Comparison of ENCODE assay signal across 10 cellular contexts in the genomic region with DNA sequence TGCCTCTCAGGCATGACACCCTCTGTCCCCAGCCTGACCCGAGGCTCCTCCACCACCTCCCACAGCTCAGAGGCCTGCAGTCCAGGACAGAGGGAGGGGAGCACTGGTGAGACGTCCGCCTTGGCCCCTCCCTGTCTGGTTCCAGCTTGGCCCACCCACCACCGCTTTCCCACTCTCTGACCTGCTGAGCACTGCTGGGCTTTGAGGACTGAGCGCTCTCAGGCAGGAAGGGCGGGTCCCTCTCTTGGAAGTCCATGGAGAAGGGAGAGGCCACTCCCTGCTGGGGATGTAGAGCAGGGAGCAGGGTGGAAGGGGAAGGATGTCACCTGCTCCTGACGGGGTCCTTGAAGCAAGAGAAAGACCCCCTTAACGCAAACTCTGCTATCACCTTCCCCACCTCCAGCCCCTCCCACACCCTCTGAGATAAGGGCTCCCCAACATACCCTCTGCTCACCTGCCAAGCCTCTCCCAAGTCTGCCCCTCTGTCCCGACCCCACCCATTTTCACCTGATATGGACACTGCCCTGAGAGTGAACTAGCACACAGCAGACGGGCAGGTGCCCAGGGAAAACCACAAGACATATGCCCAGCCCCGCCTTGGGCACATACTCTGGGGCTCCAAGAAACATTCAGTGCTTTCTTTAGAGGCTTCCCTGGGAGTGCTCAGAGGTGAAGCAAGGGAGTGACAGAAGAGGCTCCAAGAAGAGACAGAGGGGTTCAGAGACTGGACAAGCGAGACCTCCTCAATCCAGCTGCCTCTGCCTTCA. TPM values are rescaled to one million over a fixed set of nuclear protein-coding genes. Genes with fewer than 3 reads are reported as not detected.
DNase-seq lines count a peak whose midpoint lies in the region; ATAC-seq and TF ChIP-seq lines count a peak whose summit lies in the region.
"Had no signal": no experiment of that assay in that cellular context is flagged by ENCODE, and none has a peak within 500 bp of the region (broad histone marks: within the 10 kb centered on the region; RNA-seq: fewer than 3 reads in every experiment).

No MANE protein-coding gene starts in this region.

- H3K9me3 ChIP-seq in heart right ventricle: no peaks in the 10 kb centered on the region
- no peaks in the 10 kb centered on the region for H3K9me3 ChIP-seq in vagina
- H3K9me3 ChIP-seq: testis had no signal

- H3K27me3 ChIP-seq in heart right ventricle (no peaks in the 10 kb centered on the region), vagina (no peaks in the 10 kb centered on the region)
- H3K27me3 ChIP-seq: testis had no signal

- peak overlapping the region; percentile 94 for H3K4me3 Mint-ChIP-seq in activated T-helper 1 cell treated with anti-CD3 and anti-CD28 coated beads, Interleukin-12 subunit alpha, Interleukin-12 subunit beta, Interleukin-2, Interleukin-4 antibody, amounts not matched to agents 30 ng/mL and 10 ng/mL and 1 ng/mL, durations not matched to agents 14 hours and 24 hours and 36 hours
- H3K4me3 Mint-ChIP-seq in memory B cell: peak overlapping the region; percentile 99

- H3K36me3 Mint-ChIP-seq in activated T-helper 1 cell treated with anti-CD3 and anti-CD28 coated beads, Interleukin-12 subunit alpha, Interleukin-12 subunit beta, Interleukin-2, Interleukin-4 antibody, amounts not matched to agents 30 ng/mL and 10 ng/mL and 1 ng/mL, durations not matched to agents 14 hours and 24 hours and 36 hours (ENCODE audit: low read depth): peaks cover 25% of the 10 kb centered on the region
- H3K36me3 Mint-ChIP-seq in memory B cell: peaks cover 15% of the 10 kb centered on the region

- H3K36me3 ChIP-seq in heart right ventricle: peaks cover 0 to 71% (median 28%) of the 10 kb centered on the region in 9 donors
- peaks cover 0 to 50% of the 10 kb centered on the region in 2 donors for H3K36me3 ChIP-seq in vagina

- DNase-seq in heart right ventricle: no peak
- no peak for DNase-seq in Right ventricle myocardium inferior (ENCODE audit: missing footprints)
- no peak for DNase-seq in activated T-helper 1 cell treated with anti-CD3 and anti-CD28 coated beads, Interleukin-12 subunit alpha, Interleukin-12 subunit beta, Interleukin-2, Interleukin-4 antibody, amounts not matched to agents 30 ng/mL and 10 ng/mL and 1 ng/mL, durations not matched to agents 14 hours and 24 hours and 36 hours (ENCODE audit: low spot score)
- no peak for DNase-seq in memory B cell (ENCODE audit: low spot score in 2 of 2)
- DNase-seq in vagina (ENCODE audit: extremely low spot score in 2 of 2): no peak
- no peak for DNase-seq in activated gamma-delta T cell (lab: John Stamatoyannopoulos, UW)
- DNase-seq: amniotic stem cell, testis had no signal

- intact Hi-C loops in heart right ventricle (cut with DNase I) (no loop called here), Right ventricle myocardium inferior (cut with DNase I) (no loop called here), vagina (cut with DNase I) (no loop called here)
- intact Hi-C loops in activated T-helper 1 cell treated with anti-CD3 and anti-CD28 coated beads, Interleukin-12 subunit alpha, Interleukin-12 subunit beta, Interleukin-2, Interleukin-4 antibody, amounts not matched to agents 30 ng/mL and 10 ng/mL and 1 ng/mL, durations not matched to agents 14 hours and 24 hours and 36 hours (cut with micrococcal nuclease): loop anchor here (5.0 kb wide), 1 partner anchor 43 kb away; no protein-coding TSS in a partner anchor

- no peak for TF ChIP-seq POLR2A in vagina (IDR thresholded peaks at IDR 0.05)

- H3K4me1 Mint-ChIP-seq in activated T-helper 1 cell treated with anti-CD3 and anti-CD28 coated beads, Interleukin-12 subunit alpha, Interleukin-12 subunit beta, Interleukin-2, Interleukin-4 antibody, amounts not matched to agents 30 ng/mL and 10 ng/mL and 1 ng/mL, durations not matched to agents 14 hours and 24 hours and 36 hours (ENCODE audit: low read depth): peaks cover 25% of the 10 kb centered on the region
- H3K4me1 Mint-ChIP-seq in memory B cell: peaks cover 21% of the 10 kb centered on the region

- no peak for TF ChIP-seq CTCF in heart right ventricle (IDR thresholded peaks at IDR 0.05)
- TF ChIP-seq CTCF in vagina (IDR thresholded peaks at IDR 0.05): no peak

- H3K27ac Mint-ChIP-seq in activated T-helper 1 cell treated with anti-CD3 and anti-CD28 coated beads, Interleukin-12 subunit alpha, Interleukin-12 subunit beta, Interleukin-2, Interleukin-4 antibody, amounts not matched to agents 30 ng/mL and 10 ng/mL and 1 ng/mL, durations not matched to agents 14 hours and 24 hours and 36 hours: peak overlapping the region; percentile 83
- peak overlapping the region; percentile 85 for H3K27ac Mint-ChIP-seq in memory B cell

- peaks cover 5 to 24% (median 20%) of the 10 kb centered on the region in 9 donors for H3K4me1 ChIP-seq in heart right ventricle
- H3K4me1 ChIP-seq in vagina: peaks cover 26% of the 10 kb centered on the region

- H3K4me3 ChIP-seq in heart right ventricle (peak overlapping the region in 2 of 10 donors; percentile 74 to 91), vagina (peak overlapping the region; percentile 59 to 69)

- no peaks in the 10 kb centered on the region for H3K9me3 Mint-ChIP-seq in activated T-helper 1 cell treated with anti-CD3 and anti-CD28 coated beads, Interleukin-12 subunit alpha, Interleukin-12 subunit beta, Interleukin-2, Interleukin-4 antibody, amounts not matched to agents 30 ng/mL and 10 ng/mL and 1 ng/mL, durations not matched to agents 14 hours and 24 hours and 36 hours
- no peaks in the 10 kb centered on the region for H3K9me3 Mint-ChIP-seq in memory B cell

- H3K27ac ChIP-seq in heart right ventricle (peak overlapping the region in 1 of 10 donors; percentile 70), vagina (no peak overlapping the region)
- H3K27ac ChIP-seq: testis had no signal

- no peaks in the 10 kb centered on the region for H3K27me3 Mint-ChIP-seq in activated T-helper 1 cell treated with anti-CD3 and anti-CD28 coated beads, Interleukin-12 subunit alpha, Interleukin-12 subunit beta, Interleukin-2, Interleukin-4 antibody, amounts not matched to agents 30 ng/mL and 10 ng/mL and 1 ng/mL, durations not matched to agents 14 hours and 24 hours and 36 hours (ENCODE audit: insufficient read depth)
- no peaks in the 10 kb centered on the region for H3K27me3 Mint-ChIP-seq in memory B cell

- ATAC-seq in heart right ventricle (peak in 7 of 8 donors; percentile 13 to 45 (median 30)), Right ventricle myocardium inferior (no peak), memory B cell (ENCODE audit: low read depth) (no peak), GM21737 (IDR thresholded peaks at IDR 0.05; ENCODE audit: unreplicated experiment) (no peak), GM21528 (IDR thresholded peaks at IDR 0.05; ENCODE audit: low FRiP score, unreplicated experiment) (no peak)

- WGBS in heart right ventricle, 2 donors: 57 to 59% methylated on average over 12 of the region's 12 CpGs

RNA-seq across cellular contexts. Expression of a gene that starts 1.4 kb away (rescaled TPM):
- total RNA-seq in heart right ventricle (1 to 10 TPM; 2.8 to 8.7 (median 5.1) TPM), Right ventricle myocardium inferior (5.4 TPM), vagina (5.6 TPM)
- 1 to 10 TPM; 3.1 to 9.6 TPM for polyA plus RNA-seq in heart right ventricle
- total RNA-seq in activated T-helper 1 cell treated with anti-CD3 and anti-CD28 coated beads, Interleukin-12 subunit alpha, Interleukin-12 subunit beta, Interleukin-2, Interleukin-4 antibody, amounts not matched to agents 30 ng/mL and 10 ng/mL and 1 ng/mL, durations not matched to agents 14 hours and 24 hours and 36 hours: 18.6 and 21.6 TPM in 2 replicates

RNA-seq across cellular contexts. Expression of a gene that starts 11.1 kb away (rescaled TPM):
- 10 to 100 TPM; 44.8 to 72.3 (median 62.9) TPM for total RNA-seq in heart right ventricle
- 10 to 100 TPM; 44.2 to 63.6 TPM for polyA plus RNA-seq in heart right ventricle
- total RNA-seq in Right ventricle myocardium inferior: 54.9 TPM
- 53.6 and 56.9 TPM in 2 replicates for total RNA-seq in activated T-helper 1 cell treated with anti-CD3 and anti-CD28 coated beads, Interleukin-12 subunit alpha, Interleukin-12 subunit beta, Interleukin-2, Interleukin-4 antibody, amounts not matched to agents 30 ng/mL and 10 ng/mL and 1 ng/mL, durations not matched to agents 14 hours and 24 hours and 36 hours
- 21.4 TPM for total RNA-seq in vagina

RNA-seq across cellular contexts. Expression of a gene that starts 11.3 kb away (rescaled TPM):
- under 1 TPM in 7 of 10 donors, not detected in 3; 0.14 to 0.53 (median 0.34) TPM for total RNA-seq in heart right ventricle
- polyA plus RNA-seq in heart right ventricle: under 1 TPM; 0.19 to 0.95 TPM
- total RNA-seq in Right ventricle myocardium inferior: 0.30 TPM
- total RNA-seq in activated T-helper 1 cell treated with anti-CD3 and anti-CD28 coated beads, Interleukin-12 subunit alpha, Interleukin-12 subunit beta, Interleukin-2, Interleukin-4 antibody, amounts not matched to agents 30 ng/mL and 10 ng/mL and 1 ng/mL, durations not matched to agents 14 hours and 24 hours and 36 hours: 0.39 and 0.70 TPM in 2 replicates
- not detected for total RNA-seq in vagina

RNA-seq across cellular contexts. Expression of a gene that starts 20.9 kb away (rescaled TPM):
- total RNA-seq in heart right ventricle: 10 to 100 TPM; 25.6 to 38.2 (median 34.5) TPM
- polyA plus RNA-seq in heart right ventricle: 10 to 100 TPM; 20.6 to 82.5 TPM
- total RNA-seq in Right ventricle myocardium inferior: 27.0 TPM
- total RNA-seq in activated T-helper 1 cell treated with anti-CD3 and anti-CD28 coated beads, Interleukin-12 subunit alpha, Interleukin-12 subunit beta, Interleukin-2, Interleukin-4 antibody, amounts not matched to agents 30 ng/mL and 10 ng/mL and 1 ng/mL, durations not matched to agents 14 hours and 24 hours and 36 hours: 24.5 and 26.3 TPM in 2 replicates
- 33.1 TPM for total RNA-seq in vagina

RNA-seq across cellular contexts. Expression of a gene that starts 30.8 kb away (rescaled TPM):
- total RNA-seq in heart right ventricle (under 1 TPM; 0.05 to 0.51 (median 0.20) TPM), Right ventricle myocardium inferior (0.19 TPM), vagina (3.9 TPM)
- polyA plus RNA-seq in heart right ventricle: 1 to 10 TPM in 1 of 2 donors, under 1 TPM in 1; 0.22 to 1.9 TPM
- total RNA-seq in activated T-helper 1 cell treated with anti-CD3 and anti-CD28 coated beads, Interleukin-12 subunit alpha, Interleukin-12 subunit beta, Interleukin-2, Interleukin-4 antibody, amounts not matched to agents 30 ng/mL and 10 ng/mL and 1 ng/mL, durations not matched to agents 14 hours and 24 hours and 36 hours: 0.05 and 0.12 TPM in 2 replicates

Comparison
In these comparisons a context has a peak if more than half of its experiments do, and no peak if none do; other contexts are left out.
1. ATAC-seq: peak in heart right ventricle (7 of 8); none in Right ventricle myocardium inferior (single experiment), memory B cell (single experiment), GM21737 (single experiment) and GM21528 (single experiment).